In genomic region chr3:154191520-154191919, GRCh38 we compare ENCODE assay signal across 24 cellular contexts.
DNase-seq lines count a peak whose midpoint lies in the region; ATAC-seq, FAIRE-seq and TF ChIP-seq lines count a peak whose summit lies in the region.
"Had no signal": no experiment of that assay in that cellular context is flagged by ENCODE, and none has a peak within 500 bp of the region (broad histone marks: within the 10 kb centered on the region; RNA-seq: fewer than 3 reads in every experiment).

No MANE protein-coding gene starts in this region.

- no peak overlapping the region for H3K27ac ChIP-seq in HepG2 (ENCODE audit: extremely low read length, insufficient read depth, low read length)
- H3K27ac ChIP-seq in right lobe of liver: no peak overlapping the region
- 0 out of 2 replicates have a peak overlapping the region, but pooled peaks have one; percentile 30 for H3K27ac ChIP-seq in H1 (ENCODE audit: low read depth, low read length)
- no peak overlapping the region for H3K27ac ChIP-seq in osteoblast (ENCODE audit: low read depth, low read length)
- no peak overlapping the region for H3K27ac ChIP-seq in caudate nucleus (ENCODE audit: low read depth, low read length)
- H3K27ac ChIP-seq: 22Rv1 had no signal

- no peak for FAIRE-seq in HepG2 (lab: Jason Lieb, UNC)
- no peak for FAIRE-seq in H1 (lab: Jason Lieb, UNC)
- FAIRE-seq: GM19239 had no signal

- CTCF ChIA-PET in HepG2 (lab: Yijun Ruan, JAX; ENCODE audit: low intra/inter-chr PET ratio, low total read pairs) (no interaction called here), H1 (lab: Charles Lee; ENCODE audit: partially characterized antibody) (interaction anchor here (1.5 kb wide), 1 partner anchor 12 kb away, joined by 5 read pairs; no protein-coding TSS in a partner anchor)

- H2AFZ ChIP-seq in HepG2 (ENCODE audit: low read length): no peak overlapping the region
- no peak overlapping the region for H2AFZ ChIP-seq in H1 (ENCODE audit: low read length)
- peak overlapping the region; percentile 3 for H2AFZ ChIP-seq in osteoblast (ENCODE audit: low read length)

- H3K18ac ChIP-seq in H1 (ENCODE audit: extremely low read depth, low read length): no peak overlapping the region

- no peaks in the 10 kb centered on the region for H4K20me1 ChIP-seq in HepG2 (ENCODE audit: insufficient read depth, low read length)
- no peaks in the 10 kb centered on the region for H4K20me1 ChIP-seq in H1 (replicated peaks in 1 of 2; ENCODE audit: control insufficient read depth in 1 of 2, insufficient read depth in 2 of 2, low read length in 2 of 2)
- H4K20me1 ChIP-seq in osteoblast (ENCODE audit: insufficient read depth, low read length): no peaks in the 10 kb centered on the region

- no peak overlapping the region for H4K91ac ChIP-seq in H1 (replicated peaks; ENCODE audit: insufficient read length, low read length)

- POLR2A ChIA-PET in HepG2 (lab: Yijun Ruan, JAX) (no interaction called here), H1 (lab: Charles Lee; ENCODE audit: partially characterized antibody) (no interaction called here)

- 100% methylated on average over 1 of the region's 1 CpG for WGBS in HepG2 (ENCODE audit: low lambda C conversion rate)
- 78% methylated on average over 1 of the region's 1 CpG for WGBS in right lobe of liver (ENCODE audit: insufficient coverage, low coverage, low lambda C conversion rate, missing lambda C conversion rate)
- 92% methylated on average over 1 of the region's 1 CpG; no CpG with 5 or more reads in 1 of the 2 experiments for WGBS in H1 (ENCODE audit: extremely low coverage in 1 of 2, insufficient coverage in 1 of 2, insufficient read length in 1 of 2, insufficient replicate concordance in 2 of 2, low coverage in 1 of 2, low lambda C conversion rate in 2 of 2, missing lambda C conversion rate in 1 of 2), 2 experiments

- TF ChIP-seq CTCF in HepG2 (CRISPR knock-in tag; IDR thresholded peaks at IDR 0.05): no peak
- no peak for TF ChIP-seq CTCF in right lobe of liver (IDR thresholded peaks at IDR 0.05)
- TF ChIP-seq CTCF in H1 (IDR thresholded peaks at IDR 0.05; ENCODE audit: control extremely low read depth in 1 of 3, insufficient read depth in 1 of 3, low read depth in 1 of 3, low read length in 3 of 3): no peak
- no peak for TF ChIP-seq CTCF in osteoblast (IDR thresholded peaks at IDR 0.05; ENCODE audit: extremely low read depth, low read depth, low read length)

- intact Hi-C loops in HepG2 (cut with micrococcal nuclease; ENCODE audit: unreplicated experiment) (no loop called here), right lobe of liver (cut with DNase I) (no loop called here)

- H3K27me3 ChIP-seq in HepG2 (ENCODE audit: control insufficient read depth in 1 of 2, insufficient read depth in 2 of 2, low read length in 2 of 2) (no peaks in the 10 kb centered on the region; a peak in 1 of 5 replicates), right lobe of liver (no peaks in the 10 kb centered on the region), H1 (replicated peaks in 1 of 4; ENCODE audit: control insufficient read depth in 3 of 4, extremely low read depth in 1 of 4, insufficient read depth in 3 of 4, low read length in 3 of 4) (no peaks in the 10 kb centered on the region), osteoblast (ENCODE audit: insufficient read depth, low read length) (no peaks in the 10 kb centered on the region)

- H2BK5ac ChIP-seq in H1 (ENCODE audit: low read depth, low read length): no peak overlapping the region

- H3K23me2 ChIP-seq in H1 (ENCODE audit: low read depth, low read length): no peaks in the 10 kb centered on the region

- no peak overlapping the region for H2BK120ac ChIP-seq in H1 (replicated peaks; ENCODE audit: low read depth, low read length)

- no peak overlapping the region for H3K4me3 ChIP-seq in HepG2 (replicated peaks in 1 of 3; ENCODE audit: insufficient read depth in 1 of 3, low read depth in 2 of 3, low read length in 3 of 3)
- no peak overlapping the region for H3K4me3 ChIP-seq in right lobe of liver
- no peak overlapping the region for H3K4me3 ChIP-seq in H1 (ENCODE audit: extremely low read depth in 1 of 4, insufficient read depth in 2 of 4, low read depth in 3 of 4, low read length in 4 of 4)
- H3K4me3 ChIP-seq in osteoblast (ENCODE audit: insufficient read depth, low read length): no peak overlapping the region

- H3K79me2 ChIP-seq in HepG2 (ENCODE audit: insufficient read depth, low read length) (no peaks in the 10 kb centered on the region), H1 (ENCODE audit: control insufficient read depth in 1 of 2, insufficient read depth in 2 of 2, low read length in 2 of 2) (no peaks in the 10 kb centered on the region), osteoblast (ENCODE audit: insufficient read depth, low read length) (no peaks in the 10 kb centered on the region)

- ATAC-seq in HepG2: no peak
- no peak for ATAC-seq in right lobe of liver
- ATAC-seq: HCT116 had no signal

- TF ChIP-seq RAD21 in HepG2 (CRISPR knock-in tag; IDR thresholded peaks at IDR 0.05): no peak
- TF ChIP-seq RAD21 in H1 (IDR thresholded peaks at IDR 0.05 in 1 of 2, conservative IDR thresholded peaks at IDR 0.05 in 1 of 2; ENCODE audit: low read depth in 2 of 2, low read length in 2 of 2): no peak

- no peak overlapping the region for H2BK15ac ChIP-seq in H1 (ENCODE audit: low read length)

- H2AK5ac ChIP-seq in H1 (ENCODE audit: low read depth, low read length): no peak overlapping the region

- H3K56ac ChIP-seq in H1 (replicated peaks; ENCODE audit: insufficient read length, low read depth, low read length): no peak overlapping the region

- no peaks in the 10 kb centered on the region for H3K9me3 ChIP-seq in HepG2 (ENCODE audit: low read length)
- H3K9me3 ChIP-seq in right lobe of liver: no peaks in the 10 kb centered on the region
- no peaks in the 10 kb centered on the region for H3K9me3 ChIP-seq in H1 (ENCODE audit: insufficient read depth in 2 of 2, low read depth in 1 of 2, low read length in 1 of 2)
- H3K9me3 ChIP-seq in osteoblast (ENCODE audit: low read depth, low read length): no peaks in the 10 kb centered on the region

- in situ Hi-C loops in HepG2 (cut with HindIII; ENCODE audit: extremely low pct_ligation_motif_present, low pct_unique_long_range_greater_than_20kb) (no loop called here), ACHN (cut with HindIII; ENCODE audit: low pct_ligation_motif_present, low pct_unique_long_range_greater_than_20kb, low sequenced_read_pairs) (no loop called here)

- H3K4me1 ChIP-seq in HepG2 (ENCODE audit: insufficient read depth, low read length) (peaks cover 18% of the 10 kb centered on the region), right lobe of liver (peaks cover 0 to 8% (median 0%) of the 10 kb centered on the region in 4 donors), H1 (replicated peaks in 1 of 4; ENCODE audit: control insufficient read depth in 3 of 4, insufficient read depth in 4 of 4, low read length in 3 of 4) (peaks cover 0 to 6% (median 3%) of the 10 kb centered on the region in 4 experiments; a peak in 2 of 7 replicates), osteoblast (ENCODE audit: insufficient read depth, low read length) (no peaks in the 10 kb centered on the region)

- H2BK20ac ChIP-seq in H1 (ENCODE audit: low read length): no peak overlapping the region

- 0 out of 5 replicates have a peak, but pooled peaks cover 0 to 1% of the 10 kb centered on the region in 2 experiments for H3K36me3 ChIP-seq in HepG2 (replicated peaks in 1 of 2; ENCODE audit: control insufficient read depth in 1 of 2, insufficient read depth in 2 of 2, low read length in 2 of 2)
- peaks cover 0 to 46% (median 19%) of the 10 kb centered on the region in 4 donors for H3K36me3 ChIP-seq in right lobe of liver
- H3K36me3 ChIP-seq in H1 (ENCODE audit: control insufficient read depth in 2 of 4, insufficient read depth in 4 of 4, low read length in 3 of 4): peaks cover 0 to 5% (median 2%) of the 10 kb centered on the region in 4 experiments; a peak in 2 of 8 replicates
- H3K36me3 ChIP-seq in osteoblast (ENCODE audit: insufficient read depth, low read length): no peaks in the 10 kb centered on the region

- H4K8ac ChIP-seq in H1 (ENCODE audit: extremely low read depth, insufficient read depth, low read length): no peak overlapping the region

- H3K9ac ChIP-seq in HepG2 (ENCODE audit: insufficient read depth, low read depth, low read length) (no peak overlapping the region), H1 (replicated peaks in 1 of 4; ENCODE audit: extremely low read depth in 1 of 4, low read depth in 3 of 4, low read length in 3 of 4) (no peak overlapping the region)

- H3K23ac ChIP-seq in H1 (ENCODE audit: insufficient read length): no peak overlapping the region

- H4K5ac ChIP-seq in H1 (ENCODE audit: insufficient read length, low read depth, low read length): no peak overlapping the region

- no peak overlapping the region for H3K14ac ChIP-seq in H1 (ENCODE audit: insufficient read length)

- BruUV-seq in HepG2 (replicated peaks; lab: Mats Ljungman, UMichigan): no TSS peak

- no peak for TF ChIP-seq EP300 in HepG2 (IDR thresholded peaks at IDR 0.05; ENCODE audit: low read depth in 2 of 2, low read length in 2 of 2)
- no peak for TF ChIP-seq EP300 in HepG2 (CRISPR knock-in tag; IDR thresholded peaks at IDR 0.05; ENCODE audit: borderline replicate concordance)
- TF ChIP-seq EP300 in H1 (IDR thresholded peaks at IDR 0.05; ENCODE audit: borderline replicate concordance in 1 of 2, low read depth in 2 of 2, low read length in 2 of 2): no peak

- DNase-seq in HepG2 (ENCODE audit: low spot score): no peak
- no peak for DNase-seq in right lobe of liver
- DNase-seq in H1 (ENCODE audit: low read depth in 1 of 2, low spot score in 2 of 2): no peak
- DNase-seq in osteoblast (ENCODE audit: insufficient read length, low spot score, missing footprints): no peak
- no peak for DNase-seq in caudate nucleus (lab: John Stamatoyannopoulos, UW)
- no peak for DNase-seq in HuH-7 (ENCODE audit: low spot score)
- no peak for DNase-seq in ACHN
- DNase-seq: DMS153, DND-41, GOT3, Karpas-422, NCI-H1092 treated with DMSO at 0.1 percent for 48 hours, NCI-H1436, NCI-H187, NCI-H2081 treated with DMSO at 0.1 percent for 48 hours, NCI-H2171, NCI-H226, NCI-H510A, NCI-H69, Right ventricle myocardium superior, RPMI8226 had no signal

- no peak overlapping the region for H3K4ac ChIP-seq in H1 (replicated peaks; ENCODE audit: insufficient read length, low read depth, low read length)

- H3K79me1 ChIP-seq in H1 (ENCODE audit: low read depth, low read length): no peaks in the 10 kb centered on the region

- no peak overlapping the region for H2BK12ac ChIP-seq in H1 (ENCODE audit: low read depth, low read length)

- H3K4me2 ChIP-seq in HepG2 (ENCODE audit: low read depth, low read length) (no peak overlapping the region), H1 (ENCODE audit: insufficient read depth in 1 of 2, low read depth in 2 of 2, low read length in 2 of 2) (no peak overlapping the region), osteoblast (ENCODE audit: insufficient read depth, low read length) (no peak overlapping the region)

- TF ChIP-seq POLR2A in HepG2 (IDR thresholded peaks at IDR 0.05; ENCODE audit: insufficient read depth in 1 of 2, low read depth in 2 of 2, low read length in 2 of 2): no peak
- TF ChIP-seq POLR2A in right lobe of liver (IDR thresholded peaks at IDR 0.05): no peak
- TF ChIP-seq POLR2A in H1 (IDR thresholded peaks at IDR 0.05; ENCODE audit: control extremely low read depth in 1 of 2, low read depth in 2 of 2, low read length in 2 of 2): no peak

TF ChIP-seq in HepG2, 621 proteins besides CTCF, POLR2A, EP300 and RAD21 (continues in another document):
- TF ChIP-seq MAFF (IDR thresholded peaks at IDR 0.05; ENCODE audit: low read depth, low read length): peak; percentile 55

Comparison
In these comparisons a context has a peak if more than half of its experiments do, and no peak if none do; other contexts are left out.
1. Of the 41 proteins assayed by ChIP-seq in both HepG2 and H1: peak only in HepG2: MAFK; only in H1: none; in both: none; in neither: 40.